In genomic region chr17:80631142-80632045, GRCh38 we compare ENCODE assay signal across 20 cellular contexts.
DNase-seq lines count a peak whose midpoint lies in the region; ATAC-seq and TF ChIP-seq lines count a peak whose summit lies in the region.
"Had no signal": no experiment of that assay in that cellular context is flagged by ENCODE, and none has a peak within 500 bp of the region (broad histone marks: within the 10 kb centered on the region; RNA-seq: fewer than 3 reads in every experiment).

No MANE protein-coding gene starts in this region.

- H3K4me1 Mint-ChIP-seq in CD8-positive, alpha-beta memory T cell: peaks cover 7 to 22% (median 14%) of the 10 kb centered on the region in 3 donors
- H3K4me1 Mint-ChIP-seq in naive thymus-derived CD8-positive, alpha-beta T cell: peaks cover 13 to 33% (median 27%) of the 10 kb centered on the region in 4 donors

- H3K4me3 ChIP-seq in CD8-positive, alpha-beta memory T cell (ENCODE audit: low read length): no peak overlapping the region
- no peak overlapping the region for H3K4me3 ChIP-seq in psoas muscle
- H3K4me3 ChIP-seq: GM12878, lung, skin epidermis had no signal

- H3K27me3 ChIP-seq in CD8-positive, alpha-beta memory T cell (ENCODE audit: insufficient read depth, low read length, poor library complexity, severe bottlenecking): no peaks in the 10 kb centered on the region
- H3K27me3 ChIP-seq in psoas muscle (ENCODE audit: insufficient read depth in 3 of 3, low read length in 2 of 3): no peaks in the 10 kb centered on the region
- H3K27me3 ChIP-seq: brain microvascular endothelial cell had no signal

- H3K27ac Mint-ChIP-seq in CD8-positive, alpha-beta memory T cell: peak overlapping the region in 5 of 8 donors; percentile 25 to 75 (median 65)
- peak overlapping the region in 7 of 10 donors; percentile 1 to 91 (median 64) for H3K27ac Mint-ChIP-seq in naive thymus-derived CD8-positive, alpha-beta T cell
- H3K27ac Mint-ChIP-seq: activated CD4-positive, alpha-beta T cell treated with anti-CD3 and anti-CD28 coated beads, Interleukin-2, amount 10 ng/mL, durations not matched to agents 7 days and 5 days; HFFc6 had no signal

- no peak overlapping the region for H3K4me3 Mint-ChIP-seq in CD8-positive, alpha-beta memory T cell
- no peak overlapping the region for H3K4me3 Mint-ChIP-seq in naive thymus-derived CD8-positive, alpha-beta T cell
- H3K4me3 Mint-ChIP-seq: activated CD4-positive, alpha-beta T cell treated with anti-CD3 and anti-CD28 coated beads, Interleukin-2, amount 10 ng/mL, durations not matched to agents 7 days and 5 days; HFFc6 had no signal

- POLR2A ChIA-PET in CD8-positive, alpha-beta memory T cell (lab: Charles Lee): no interaction called here
- POLR2A ChIA-PET in naive thymus-derived CD8-positive, alpha-beta T cell (lab: Charles Lee): no interaction called here

- H3K4me1 ChIP-seq in CD8-positive, alpha-beta memory T cell (ENCODE audit: insufficient read depth, low read length): no peaks in the 10 kb centered on the region
- H3K4me1 ChIP-seq in psoas muscle: no peaks in the 10 kb centered on the region

- no peak for DNase-seq in CD8-positive, alpha-beta memory T cell
- peak; percentile 49 to 59 for DNase-seq in Kasumi-1 (lab: John Stamatoyannopoulos, UW)
- DNase-seq in naive thymus-derived CD8-positive, alpha-beta T cell: no peak
- no peak for DNase-seq in psoas muscle
- no peak for DNase-seq in GM20000 (ENCODE audit: low spot score)
- no peak for DNase-seq in HPDE6-E6E7 (ENCODE audit: extremely low spot score)
- DNase-seq: activated CD4-positive, alpha-beta T cell treated with anti-CD3 and anti-CD28 coated beads, Interleukin-2, amount 10 ng/mL, durations not matched to agents 7 days and 5 days; activated effector memory CD4-positive, alpha-beta T cell treated with Interleukin-2 at 50 U/mL for 16 hours; brain microvascular endothelial cell; DMS79 treated with DMSO at 0.1 percent for 48 hours; HFFc6; nucleus accumbens; SHP77; stimulated activated naive CD8-positive, alpha-beta T cell treated with anti-CD3 and anti-CD28 coated beads, Interleukin-15, Interleukin-2, amounts not matched to agents 100 U/mL and 50 U/mL, for 24 hours; WERI-Rb-1 had no signal

- no peak overlapping the region for H3K27ac ChIP-seq in CD8-positive, alpha-beta memory T cell (ENCODE audit: low read depth, low read length)
- peak overlapping the region; percentile 23; the same call in 1 of the 2 replicates for H3K27ac ChIP-seq in VCaP
- H3K27ac ChIP-seq in psoas muscle: no peak overlapping the region
- H3K27ac ChIP-seq: brain microvascular endothelial cell, WERI-Rb-1 had no signal

- no peaks in the 10 kb centered on the region for H3K9me3 Mint-ChIP-seq in CD8-positive, alpha-beta memory T cell
- H3K9me3 Mint-ChIP-seq in naive thymus-derived CD8-positive, alpha-beta T cell: no peaks in the 10 kb centered on the region
- H3K9me3 Mint-ChIP-seq: HFFc6 had no signal

- no peak for ATAC-seq in naive thymus-derived CD8-positive, alpha-beta T cell
- ATAC-seq in psoas muscle (no peak), GM19324 (IDR thresholded peaks at IDR 0.05; ENCODE audit: low FRiP score, unreplicated experiment) (no peak)
- ATAC-seq: GM12878 had no signal

- CTCF ChIA-PET in CD8-positive, alpha-beta memory T cell (lab: Charles Lee): no interaction called here

- intact Hi-C loops in psoas muscle (cut with DNase I): no loop called here

- no peaks in the 10 kb centered on the region for H3K9me3 ChIP-seq in CD8-positive, alpha-beta memory T cell (ENCODE audit: low read length)
- no peaks in the 10 kb centered on the region for H3K9me3 ChIP-seq in psoas muscle

- peaks cover 4 to 16% (median 6%) of the 10 kb centered on the region in 3 donors for H3K36me3 Mint-ChIP-seq in CD8-positive, alpha-beta memory T cell
- peaks cover 5 to 16% (median 8%) of the 10 kb centered on the region in 3 donors for H3K36me3 Mint-ChIP-seq in naive thymus-derived CD8-positive, alpha-beta T cell

- H3K27me3 Mint-ChIP-seq in CD8-positive, alpha-beta memory T cell: peaks cover 0 to 2% of the 10 kb centered on the region in 2 donors
- H3K27me3 Mint-ChIP-seq in naive thymus-derived CD8-positive, alpha-beta T cell: no peaks in the 10 kb centered on the region
- H3K27me3 Mint-ChIP-seq: activated CD4-positive, alpha-beta T cell treated with anti-CD3 and anti-CD28 coated beads, Interleukin-2, amount 10 ng/mL, durations not matched to agents 7 days and 5 days had no signal

- whole genome bisulfite sequencing in psoas muscle, 3 donors: 88 to 91% (median 88%) methylated on average over 10 of the region's 10 CpGs

- TF ChIP-seq CTCF in VCaP (conservative IDR thresholded peaks at IDR 0.05): no peak
- no peak for TF ChIP-seq CTCF in psoas muscle (IDR thresholded peaks at IDR 0.05)
- no peak for TF ChIP-seq CTCF in GM20000 (IDR thresholded peaks at IDR 0.05; ENCODE audit: extremely low read depth, missing control alignments)

- H3K36me3 ChIP-seq in CD8-positive, alpha-beta memory T cell (ENCODE audit: insufficient read depth, low read length): no peaks in the 10 kb centered on the region
- H3K36me3 ChIP-seq in psoas muscle (ENCODE audit: insufficient read depth in 1 of 2, low read depth in 1 of 2): peaks cover 2 to 9% of the 10 kb centered on the region in 2 donors
- H3K36me3 ChIP-seq: brain microvascular endothelial cell had no signal

Comparison
In these comparisons a context has a peak if more than half of its experiments do, and no peak if none do; other contexts are left out.
1. DNase-seq: peak in Kasumi-1 (2 of 2); none in CD8-positive, alpha-beta memory T cell (0 of 5), naive thymus-derived CD8-positive, alpha-beta T cell (0 of 10), psoas muscle (0 of 2), GM20000 (single experiment) and HPDE6-E6E7 (single experiment).